In the genomic region with DNA sequence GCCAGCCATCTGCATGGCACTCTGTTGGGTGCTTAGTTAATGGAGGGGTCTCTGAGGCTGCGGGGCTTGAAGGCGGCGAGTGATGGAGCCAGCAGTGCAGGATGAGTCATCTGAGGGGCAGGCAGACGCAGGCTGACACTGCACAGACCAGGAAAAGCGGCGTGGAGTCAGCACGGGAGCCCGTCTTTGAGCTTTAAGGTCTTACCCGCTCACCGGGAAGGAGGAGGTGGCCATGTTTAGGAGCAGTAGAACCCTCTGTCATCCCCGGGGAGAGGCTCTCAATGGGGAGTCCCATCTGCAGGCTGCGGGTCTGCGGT, we compare ENCODE assay signal across 14 cellular contexts. TPM values are rescaled to one million over a fixed set of nuclear protein-coding genes. Genes with fewer than 3 reads are reported as not detected.
DNase-seq lines count a peak whose midpoint lies in the region; ATAC-seq, FAIRE-seq and TF ChIP-seq lines count a peak whose summit lies in the region.
"Had no signal": no experiment of that assay in that cellular context is flagged by ENCODE, and none has a peak within 500 bp of the region (broad histone marks: within the 10 kb centered on the region; RNA-seq: fewer than 3 reads in every experiment).

No MANE protein-coding gene starts in this region.

- intact Hi-C loops in CD4-positive, alpha-beta memory T cell (cut with micrococcal nuclease), result no loop called here

- no peak overlapping the region for H3K27ac ChIP-seq in CD4-positive, alpha-beta memory T cell (ENCODE audit: low read depth, low read length)
- peak overlapping the region; percentile 90 for H3K27ac ChIP-seq in astrocyte (ENCODE audit: low read depth, low read length)

- H3K9me3 Mint-ChIP-seq in CD4-positive, alpha-beta memory T cell, result no peaks in the 10 kb centered on the region
- H3K9me3 Mint-ChIP-seq in astrocyte (ENCODE audit: unreplicated experiment) (no peaks in the 10 kb centered on the region), glutamatergic neuron (ENCODE audit: unreplicated experiment) (peaks cover 2% of the 10 kb centered on the region), osteocyte (ENCODE audit: unreplicated experiment) (no peaks in the 10 kb centered on the region)
- H3K9me3 Mint-ChIP-seq: activated naive CD4-positive, alpha-beta T cell treated with anti-CD3 and anti-CD28 coated beads, Interleukin-2, amount 50 U/mL, for 72 hours had no signal

- H3K9me3 ChIP-seq in CD4-positive, alpha-beta memory T cell (ENCODE audit: control insufficient read depth in 1 of 2, low read length in 2 of 2), result no peaks in the 10 kb centered on the region
- H3K9me3 ChIP-seq in astrocyte (ENCODE audit: insufficient read depth, low read depth, low read length), result no peaks in the 10 kb centered on the region

- peaks cover 70% of the 10 kb centered on the region for H4K20me1 ChIP-seq in astrocyte (ENCODE audit: insufficient read depth, low read length)

- H3K27me3 ChIP-seq in CD4-positive, alpha-beta memory T cell (ENCODE audit: insufficient read depth, low read length), result no peaks in the 10 kb centered on the region
- no peaks in the 10 kb centered on the region for H3K27me3 ChIP-seq in astrocyte (ENCODE audit: insufficient read depth, low read length)

- peak overlapping the region in 1 of 8 donors; percentile 8 for H3K4me3 Mint-ChIP-seq in CD4-positive, alpha-beta memory T cell
- no peak overlapping the region for H3K4me3 Mint-ChIP-seq in astrocyte (ENCODE audit: unreplicated experiment)
- H3K4me3 Mint-ChIP-seq in glutamatergic neuron (ENCODE audit: unreplicated experiment), result peak overlapping the region; percentile 6
- H3K4me3 Mint-ChIP-seq in osteocyte (ENCODE audit: unreplicated experiment), result no peak overlapping the region

- peak overlapping the region; percentile 77 for H3K4me2 ChIP-seq in astrocyte (ENCODE audit: low read length)

- H3K27me3 Mint-ChIP-seq in CD4-positive, alpha-beta memory T cell, result no peaks in the 10 kb centered on the region
- H3K27me3 Mint-ChIP-seq in astrocyte (ENCODE audit: low read depth, unreplicated experiment) (no peaks in the 10 kb centered on the region), glutamatergic neuron (ENCODE audit: unreplicated experiment) (peaks cover 2% of the 10 kb centered on the region), osteocyte (ENCODE audit: unreplicated experiment) (no peaks in the 10 kb centered on the region)

- H3K36me3 Mint-ChIP-seq in CD4-positive, alpha-beta memory T cell, result peaks cover 25 to 62% of the 10 kb centered on the region in 2 donors
- H3K36me3 Mint-ChIP-seq in astrocyte (ENCODE audit: low read depth, unreplicated experiment) (peaks cover 19% of the 10 kb centered on the region), glutamatergic neuron (ENCODE audit: unreplicated experiment) (no peaks in the 10 kb centered on the region), osteocyte (ENCODE audit: unreplicated experiment) (peaks cover 14% of the 10 kb centered on the region)

- POLR2A ChIA-PET in CD4-positive, alpha-beta memory T cell (lab: Charles Lee; ENCODE audit: partially characterized antibody), result no interaction called here

- H3K79me2 ChIP-seq in astrocyte (ENCODE audit: insufficient read depth, low read length), result peaks cover 82% of the 10 kb centered on the region

- CTCF ChIA-PET in CD4-positive, alpha-beta memory T cell (lab: Charles Lee; ENCODE audit: partially characterized antibody), result no interaction called here

- H3K4me3 ChIP-seq in CD4-positive, alpha-beta memory T cell (ENCODE audit: low read length in 2 of 2), result no peak overlapping the region
- H3K4me3 ChIP-seq in astrocyte (ENCODE audit: insufficient read depth, low read depth, low read length), result no peak overlapping the region

- H3K36me3 ChIP-seq in CD4-positive, alpha-beta memory T cell (ENCODE audit: insufficient read depth, low read length), result peaks cover 17% of the 10 kb centered on the region
- peaks cover 3% of the 10 kb centered on the region for H3K36me3 ChIP-seq in astrocyte (ENCODE audit: insufficient read depth, low read length)

- H3K4me1 ChIP-seq in CD4-positive, alpha-beta memory T cell (ENCODE audit: insufficient read depth, low read length), result peaks cover 14% of the 10 kb centered on the region
- peaks cover 15% of the 10 kb centered on the region for H3K4me1 ChIP-seq in astrocyte (ENCODE audit: insufficient read depth, low read length)

- no peak overlapping the region for H2AFZ ChIP-seq in astrocyte (ENCODE audit: low read depth, low read length)

- peaks cover 25 to 59% (median 45%) of the 10 kb centered on the region in 4 donors for H3K4me1 Mint-ChIP-seq in CD4-positive, alpha-beta memory T cell
- H3K4me1 Mint-ChIP-seq in astrocyte (ENCODE audit: low read depth, unreplicated experiment) (peaks cover 38% of the 10 kb centered on the region), glutamatergic neuron (ENCODE audit: low read depth, unreplicated experiment) (peaks cover 37% of the 10 kb centered on the region), osteocyte (ENCODE audit: unreplicated experiment) (peaks cover 19% of the 10 kb centered on the region)

- H3K9ac ChIP-seq in astrocyte (ENCODE audit: low read length), result peak overlapping the region; percentile 77

- no peak for FAIRE-seq in astrocyte (lab: Jason Lieb, UNC)

- peak overlapping the region in 5 of 7 donors; percentile 4 to 86 (median 70) for H3K27ac Mint-ChIP-seq in CD4-positive, alpha-beta memory T cell
- H3K27ac Mint-ChIP-seq in astrocyte (ENCODE audit: unreplicated experiment) (peak overlapping the region; percentile 72), glutamatergic neuron (ENCODE audit: unreplicated experiment) (peak overlapping the region; percentile 79), osteocyte (ENCODE audit: unreplicated experiment) (peak overlapping the region; percentile 36)
- H3K27ac Mint-ChIP-seq: activated naive CD4-positive, alpha-beta T cell treated with anti-CD3 and anti-CD28 coated beads, Interleukin-2, amount 50 U/mL, for 72 hours had no signal

- no peak for DNase-seq in CD4-positive, alpha-beta memory T cell
- DNase-seq in astrocyte (ENCODE audit: low read depth) (peak; percentile 58), glutamatergic neuron (peak; percentile 47), osteocyte (ENCODE audit: extremely low spot score, unreplicated experiment) (no peak)
- no peak for DNase-seq in activated CD4-positive, alpha-beta T cell treated with anti-CD3 and anti-CD28 coated beads, Interleukin-2, amount 50 U/mL, for 48 hours
- DNase-seq: GOT3, Karpas-422, NCI-H1694 treated with DMSO at 0.1 percent for 48 hours, NCI-H774, T1000 had no signal

- TF ChIP-seq CTCF in astrocyte (IDR thresholded peaks at IDR 0.05; ENCODE audit: insufficient read depth, low read depth, low read length) (no peak), glutamatergic neuron (IDR thresholded peaks at IDR 0.05; ENCODE audit: partially characterized antibody, unreplicated experiment) (no peak), osteocyte (IDR thresholded peaks at IDR 0.05) (no peak)

- ATAC-seq in GM19395 (IDR thresholded peaks at IDR 0.05; ENCODE audit: unreplicated experiment), result no peak
- no peak for ATAC-seq in HG03521 (IDR thresholded peaks at IDR 0.05; ENCODE audit: unreplicated experiment)
- ATAC-seq in GM21423 (IDR thresholded peaks at IDR 0.05; ENCODE audit: unreplicated experiment), result no peak

RNA-seq across cellular contexts. Expression of gene NAXD, which starts 13.1 kb away (rescaled TPM):
- total RNA-seq in CD4-positive, alpha-beta memory T cell, result 10 to 100 TPM; 32.6 to 33.4 TPM
- polyA plus RNA-seq in CD4-positive, alpha-beta memory T cell, result 10 to 100 TPM; 20.4 TPM
- 25.1 and 25.8 TPM in 2 replicates for total RNA-seq in astrocyte
- total RNA-seq in glutamatergic neuron (ENCODE audit: unreplicated experiment), result 41.2 TPM
- 34.3 and 35.6 TPM in 2 replicates for total RNA-seq in osteocyte

Comparison
In these comparisons a context has a peak if more than half of its experiments do, and no peak if none do; other contexts are left out.
1. DNase-seq: peak in astrocyte (single experiment) and glutamatergic neuron (single experiment); none in CD4-positive, alpha-beta memory T cell (0 of 5), osteocyte (single experiment) and activated CD4-positive, alpha-beta T cell treated with anti-CD3 and anti-CD28 coated beads, Interleukin-2, amount 50 U/mL, for 48 hours (0 of 2).
2. Peak in every context shown above with its lines, with median percentiles within 50 percentile points of each other: H3K27ac Mint-ChIP-seq.